39 cellular contexts compared by ENCODE assay signal in genomic region chr2:89797320-89798038, GRCh38.
"Had no signal": no experiment of that assay in that cellular context is flagged by ENCODE, and none has a peak within 500 bp of the region (broad histone marks: within the 10 kb centered on the region; RNA-seq: fewer than 3 reads in every experiment).

No MANE protein-coding gene starts in this region.

- H3K4me1 Mint-ChIP-seq: activated B cell treated with CpG ODN at 0.5 μM for 24 hours; activated CD4-positive, alpha-beta T cell treated with anti-CD3 and anti-CD28 coated beads, Interleukin-2, amount 10 ng/mL, durations not matched to agents 24 days and 14 days; activated naive CD4-positive, alpha-beta T cell treated with anti-CD3 and anti-CD28 coated beads, Interleukin-2, amount 10 ng/mL, durations not matched to agents 7 days and 5 days; activated naive CD4-positive, alpha-beta T cell treated with anti-CD3 and anti-CD28 coated beads, Interleukin-2, amount 50 U/mL, for 24 hours; activated naive CD8-positive, alpha-beta T cell treated with anti-CD3 and anti-CD28 coated beads, Interleukin-2, amount 10 ng/mL, durations not matched to agents 7 days and 5 days; activated naive CD8-positive, alpha-beta T cell treated with anti-CD3 and anti-CD28 coated beads, Interleukin-2, amount 50 U/mL, for 24 hours; activated T-helper 17 cell treated with anti-CD3 and anti-CD28 coated beads, Interleukin-2, amount 50 U/mL, for 72 hours; brain; central memory CD8-positive, alpha-beta T cell had no signal

- H3K27me3 ChIP-seq: ascending aorta, cardiac muscle cell had no signal

- H3K36me3 ChIP-seq: ascending aorta, cardiac muscle cell had no signal

- H3K27ac ChIP-seq: ascending aorta, cardiac muscle cell, VCaP had no signal

- ATAC-seq: activated CD8-positive, alpha-beta T cell treated with anti-CD3 and anti-CD28 coated beads for 36 hours; activated naive CD8-positive, alpha-beta T cell treated with anti-CD3 and anti-CD28 coated beads, Interleukin-2, amount 50 U/mL, for 24 hours; activated T-cell treated with anti-CD3 and anti-CD28 coated beads, Interleukin-2, amount 50 U/mL, for 4 hours; activated T-cell treated with anti-CD3 and anti-CD28 coated beads, Interleukin-2, amount 50 U/mL, for 72 hours; activated T-helper 17 cell treated with anti-CD3 and anti-CD28 coated beads, Interleukin-2, amount 50 U/mL, for 72 hours had no signal

- H3K4me3 ChIP-seq: ascending aorta, cardiac muscle cell had no signal

- DNase-seq: activated B cell treated with CpG ODN at 0.5 μM for 24 hours; activated CD4-positive, alpha-beta memory T cell treated with anti-CD3 and anti-CD28 coated beads for 36 hours; activated CD4-positive, alpha-beta T cell treated with anti-CD3 and anti-CD28 coated beads for 4 hours; activated CD4-positive, alpha-beta T cell treated with anti-CD3 and anti-CD28 coated beads, Interleukin-2, amount 10 ng/mL, durations not matched to agents 24 days and 14 days; activated CD4-positive, alpha-beta T cell treated with anti-CD3 and anti-CD28 coated beads, Interleukin-2, amount 50 U/mL, for 1 hour; activated CD4-positive, alpha-beta T cell treated with anti-CD3 and anti-CD28 coated beads, Interleukin-2, amount 50 U/mL, for 4 hours; activated CD4-positive, CD25-positive, alpha-beta regulatory T cell treated with anti-CD3 and anti-CD28 coated beads, Interleukin-2, amount 50 U/mL, for 72 hours; activated CD8-positive, alpha-beta memory T cell treated with anti-CD3 and anti-CD28 coated beads, Interleukin-2, amount 50 U/mL, for 4 hours; activated CD8-positive, alpha-beta T cell treated with anti-CD3 and anti-CD28 coated beads for 36 hours; activated effector memory CD4-positive, alpha-beta T cell treated with anti-CD3 and anti-CD28 coated beads, Interleukin-2, amount 50 U/mL, for 16 hours; activated gamma-delta T cell treated with Interleukin-2 at 50 U/mL for 16 hours; activated naive CD4-positive, alpha-beta T cell; activated naive CD4-positive, alpha-beta T cell treated with anti-CD3 and anti-CD28 coated beads, Interleukin-2, amount 10 ng/mL, durations not matched to agents 7 days and 5 days; activated naive CD8-positive, alpha-beta T cell treated with anti-CD3 and anti-CD28 coated beads, Interleukin-2, amount 10 ng/mL, durations not matched to agents 7 days and 5 days; activated naive CD8-positive, alpha-beta T cell treated with anti-CD3 and anti-CD28 coated beads, Interleukin-2, amount 50 U/mL, for 24 hours; activated T-cell treated with anti-CD3 and anti-CD28 coated beads for 4 hours; activated T-cell treated with anti-CD3 and anti-CD28 coated beads, Interleukin-2, amount 50 U/mL, for 1 hour; activated T-cell treated with anti-CD3 and anti-CD28 coated beads, Interleukin-2, amount 50 U/mL, for 4 hours; activated T-cell treated with anti-CD3 and anti-CD28 coated beads, Interleukin-2, amount 50 U/mL, for 72 hours; amygdala; anterior cingulate cortex; caudate nucleus; cerebellar nuclear complex; T-helper 1 cell; T-helper 2 cell; T-helper 9 cell had no signal

- H3K27me3 Mint-ChIP-seq: activated B cell treated with CpG ODN at 0.5 μM for 24 hours; activated CD4-positive, alpha-beta memory T cell treated with anti-CD3 and anti-CD28 coated beads for 36 hours; activated CD4-positive, alpha-beta T cell treated with anti-CD3 and anti-CD28 coated beads, Interleukin-2, amount 10 ng/mL, durations not matched to agents 24 days and 14 days; activated CD8-positive, alpha-beta T cell treated with anti-CD3 and anti-CD28 coated beads for 36 hours; activated naive CD4-positive, alpha-beta T cell treated with anti-CD3 and anti-CD28 coated beads, Interleukin-2, amount 10 ng/mL, durations not matched to agents 7 days and 5 days; activated naive CD4-positive, alpha-beta T cell treated with anti-CD3 and anti-CD28 coated beads, Interleukin-2, amount 50 U/mL, for 24 hours; activated naive CD8-positive, alpha-beta T cell; activated naive CD8-positive, alpha-beta T cell treated with anti-CD3 and anti-CD28 coated beads, Interleukin-2, amount 10 ng/mL, durations not matched to agents 7 days and 5 days; activated naive CD8-positive, alpha-beta T cell treated with anti-CD3 and anti-CD28 coated beads, Interleukin-2, amount 50 U/mL, for 24 hours; activated T-helper 17 cell treated with anti-CD3 and anti-CD28 coated beads, Interleukin-2, amount 50 U/mL, for 72 hours; central memory CD8-positive, alpha-beta T cell had no signal

- H3K27ac Mint-ChIP-seq: activated B cell treated with CpG ODN at 0.5 μM for 24 hours; activated CD4-positive, alpha-beta memory T cell treated with anti-CD3 and anti-CD28 coated beads for 36 hours; activated CD4-positive, alpha-beta T cell treated with anti-CD3 and anti-CD28 coated beads, Interleukin-2, amount 10 ng/mL, durations not matched to agents 24 days and 14 days; activated CD8-positive, alpha-beta T cell treated with anti-CD3 and anti-CD28 coated beads for 36 hours; activated naive CD4-positive, alpha-beta T cell treated with anti-CD3 and anti-CD28 coated beads, Interleukin-2, amount 10 ng/mL, durations not matched to agents 7 days and 5 days; activated naive CD4-positive, alpha-beta T cell treated with anti-CD3 and anti-CD28 coated beads, Interleukin-2, amount 50 U/mL, for 24 hours; activated naive CD8-positive, alpha-beta T cell; activated naive CD8-positive, alpha-beta T cell treated with anti-CD3 and anti-CD28 coated beads, Interleukin-2, amount 10 ng/mL, durations not matched to agents 7 days and 5 days; activated naive CD8-positive, alpha-beta T cell treated with anti-CD3 and anti-CD28 coated beads, Interleukin-2, amount 50 U/mL, for 24 hours; activated T-cell treated with anti-CD3 and anti-CD28 coated beads, Interleukin-2, amount 50 U/mL, for 72 hours; activated T-helper 1 cell treated with anti-CD3 and anti-CD28 coated beads, Interleukin-12 subunit alpha, Interleukin-12 subunit beta, Interleukin-2, Interleukin-4 antibody, amounts not matched to agents 30 ng/mL and 10 ng/mL and 1 ng/mL, durations not matched to agents 14 hours and 24 hours and 36 hours; activated T-helper 17 cell treated with anti-CD3 and anti-CD28 coated beads, Interleukin-2, amount 50 U/mL, for 72 hours; brain; T-helper 1 cell treated with Interleukin-12 subunit alpha and Interleukin-12 subunit beta and Interleukin-4 antibody, amounts not matched to agents 30 μg/mL and 1 μg/mL, for 36 hours; T-helper 2 cell treated with Interferon-gamma antibody and Interleukin-4, amounts not matched to agents 5 μg/mL and 100 μg/mL, for 36 hours had no signal

- FAIRE-seq: bronchial epithelial cell, TTC549 had no signal

- H3K4me1 ChIP-seq: ascending aorta had no signal

- H3K4me3 Mint-ChIP-seq: activated B cell treated with CpG ODN at 0.5 μM for 24 hours; activated CD4-positive, alpha-beta memory T cell treated with anti-CD3 and anti-CD28 coated beads for 36 hours; activated CD4-positive, alpha-beta T cell treated with anti-CD3 and anti-CD28 coated beads, Interleukin-2, amount 10 ng/mL, durations not matched to agents 24 days and 14 days; activated CD8-positive, alpha-beta T cell treated with anti-CD3 and anti-CD28 coated beads for 36 hours; activated naive CD4-positive, alpha-beta T cell treated with anti-CD3 and anti-CD28 coated beads, Interleukin-2, amount 10 ng/mL, durations not matched to agents 7 days and 5 days; activated naive CD4-positive, alpha-beta T cell treated with anti-CD3 and anti-CD28 coated beads, Interleukin-2, amount 50 U/mL, for 24 hours; activated naive CD8-positive, alpha-beta T cell; activated naive CD8-positive, alpha-beta T cell treated with anti-CD3 and anti-CD28 coated beads, Interleukin-2, amount 10 ng/mL, durations not matched to agents 7 days and 5 days; activated naive CD8-positive, alpha-beta T cell treated with anti-CD3 and anti-CD28 coated beads, Interleukin-2, amount 50 U/mL, for 24 hours; activated T-cell treated with anti-CD3 and anti-CD28 coated beads, Interleukin-2, amount 50 U/mL, for 4 hours; activated T-cell treated with anti-CD3 and anti-CD28 coated beads, Interleukin-2, amount 50 U/mL, for 72 hours; activated T-helper 1 cell treated with anti-CD3 and anti-CD28 coated beads, Interleukin-12 subunit alpha, Interleukin-12 subunit beta, Interleukin-2, Interleukin-4 antibody, amounts not matched to agents 30 ng/mL and 10 ng/mL and 1 ng/mL, durations not matched to agents 14 hours and 24 hours and 36 hours; activated T-helper 17 cell treated with anti-CD3 and anti-CD28 coated beads, Interleukin-2, amount 50 U/mL, for 72 hours; brain; central memory CD8-positive, alpha-beta T cell; T-helper 1 cell treated with Interleukin-12 subunit alpha and Interleukin-12 subunit beta and Interleukin-4 antibody, amounts not matched to agents 30 μg/mL and 1 μg/mL, for 36 hours; T-helper 2 cell treated with Interferon-gamma antibody and Interleukin-4, amounts not matched to agents 5 μg/mL and 100 μg/mL, for 36 hours had no signal
